1 cellular context compared by ENCODE assay signal in genomic region chr19:3507371-3508120, GRCh38.
TF ChIP-seq lines count a peak whose summit lies in the region.

No MANE protein-coding gene starts in this region.

TF ChIP-seq in HepG2, 621 proteins besides CTCF, POLR2A, EP300 and RAD21 (continued from another document):
- TF ChIP-seq ZBED4 (CRISPR knock-in tag; IDR thresholded peaks at IDR 0.05; ENCODE audit: borderline replicate concordance): no peak; the same call in 1 of the 2 replicates
- TF ChIP-seq ZNF446 (CRISPR knock-in tag; IDR thresholded peaks at IDR 0.05): no peak
- no peak for TF ChIP-seq FOXK1 (CRISPR knock-in tag; IDR thresholded peaks at IDR 0.05; ENCODE audit: borderline replicate concordance, low read depth)
- peak in 1 of 2 experiments; percentile 53; a peak in 1 of 4 replicates for TF ChIP-seq HMGXB4 (CRISPR knock-in tag; IDR thresholded peaks at IDR 0.05; ENCODE audit: borderline replicate concordance in 1 of 2, low read depth in 1 of 2)
- no peak for TF ChIP-seq ZNF747 (CRISPR knock-in tag; IDR thresholded peaks at IDR 0.05; ENCODE audit: borderline replicate concordance)
- TF ChIP-seq ZNF784 (CRISPR knock-in tag; IDR thresholded peaks at IDR 0.05; ENCODE audit: borderline replicate concordance): 0 out of 2 replicates have a peak, but pooled peaks have one; percentile 57
TF ChIP-seq in HepG2: peak in this region for 54.
